In the genomic region with DNA sequence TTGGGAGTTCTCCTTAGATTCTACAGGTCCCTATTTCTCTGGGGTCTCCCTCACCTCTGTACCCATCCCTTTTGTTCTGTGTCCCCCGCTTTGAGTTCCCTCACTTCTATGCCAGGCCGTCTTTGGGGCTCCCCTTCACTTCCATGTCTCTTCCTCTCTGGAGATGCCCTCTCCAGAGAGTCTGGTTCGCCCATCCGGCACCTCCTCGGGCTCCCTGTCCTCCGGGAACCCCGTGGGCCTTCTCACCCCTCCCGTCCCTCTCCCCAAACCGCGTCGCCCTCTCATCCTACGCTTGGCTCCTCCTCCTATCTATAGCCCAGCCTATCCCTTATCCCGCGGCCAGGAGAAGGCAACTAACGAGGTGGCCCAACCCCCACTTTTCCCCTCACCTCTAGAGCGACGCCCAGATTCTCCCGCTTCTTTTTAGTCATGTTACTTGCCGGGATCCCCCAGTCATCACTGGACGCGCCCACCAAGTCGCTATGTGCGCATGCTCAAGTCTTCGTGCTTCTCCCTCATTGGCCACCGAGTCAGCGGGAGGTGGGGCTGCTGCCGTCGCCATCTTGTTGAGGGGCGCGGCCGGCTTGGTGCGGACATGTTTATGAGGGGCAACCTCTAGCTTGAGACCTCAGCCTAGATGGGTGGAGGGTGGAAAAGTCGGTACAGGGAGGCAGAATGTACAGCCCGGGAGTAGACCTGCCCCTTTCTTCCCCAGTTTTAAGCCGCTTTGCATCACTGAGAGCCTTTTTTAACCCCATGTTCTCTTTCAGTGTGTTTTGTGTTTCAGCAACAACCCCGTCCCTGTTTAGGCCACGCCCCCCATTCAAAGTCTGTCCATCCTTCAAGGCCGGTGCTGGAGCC, we compare ENCODE assay signal across 1 cellular context.
A peak's percentile ranks its signal among the peaks of the same experiment; 100 is the strongest.
TF ChIP-seq lines count a peak whose summit lies in the region.

A gene (minus strand): TSS at position 461 of the 861 bp plus-strand sequence. CDS start 30 bp downstream, at position 431.

TF ChIP-seq in K562, 482 proteins besides CTCF, POLR2A, EP300 and RAD21 (continued from another document):
- no peak for TF ChIP-seq HDAC8 (tag; IDR thresholded peaks at IDR 0.05)
- TF ChIP-seq HNRNPLL (IDR thresholded peaks at IDR 0.05; ENCODE audit: low read depth, low read length, poor library complexity, severe bottlenecking) = peak; percentile 34
- TF ChIP-seq, protein P1, sequence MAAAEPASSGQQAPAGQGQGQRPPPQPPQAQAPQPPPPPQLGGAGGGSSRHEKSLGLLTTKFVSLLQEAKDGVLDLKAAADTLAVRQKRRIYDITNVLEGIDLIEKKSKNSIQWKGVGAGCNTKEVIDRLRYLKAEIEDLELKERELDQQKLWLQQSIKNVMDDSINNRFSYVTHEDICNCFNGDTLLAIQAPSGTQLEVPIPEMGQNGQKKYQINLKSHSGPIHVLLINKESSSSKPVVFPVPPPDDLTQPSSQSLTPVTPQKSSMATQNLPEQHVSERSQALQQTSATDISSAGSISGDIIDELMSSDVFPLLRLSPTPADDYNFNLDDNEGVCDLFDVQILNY (CRISPR knock-in tag; IDR thresholded peaks at IDR 0.05) = no peak
- peak; percentile 62; the same call in 1 of the 2 replicates for TF ChIP-seq RB1 (IDR thresholded peaks at IDR 0.05; ENCODE audit: low read depth)
- TF ChIP-seq ARNT (IDR thresholded peaks at IDR 0.05) = peak in 1 of 2 experiments; percentile 40; a peak in 1 of 4 replicates
- no peak; the same call in 1 of the 2 replicates for TF ChIP-seq ATF1 (CRISPR knock-in tag; IDR thresholded peaks at IDR 0.05)
- peak; percentile 93 for TF ChIP-seq ATF1 (tag; IDR thresholded peaks at IDR 0.05)
- TF ChIP-seq TBP (optimal IDR thresholded peaks at IDR 0.05; ENCODE audit: low read depth, low read length) = peak; percentile 73
- TF ChIP-seq, protein P2, sequence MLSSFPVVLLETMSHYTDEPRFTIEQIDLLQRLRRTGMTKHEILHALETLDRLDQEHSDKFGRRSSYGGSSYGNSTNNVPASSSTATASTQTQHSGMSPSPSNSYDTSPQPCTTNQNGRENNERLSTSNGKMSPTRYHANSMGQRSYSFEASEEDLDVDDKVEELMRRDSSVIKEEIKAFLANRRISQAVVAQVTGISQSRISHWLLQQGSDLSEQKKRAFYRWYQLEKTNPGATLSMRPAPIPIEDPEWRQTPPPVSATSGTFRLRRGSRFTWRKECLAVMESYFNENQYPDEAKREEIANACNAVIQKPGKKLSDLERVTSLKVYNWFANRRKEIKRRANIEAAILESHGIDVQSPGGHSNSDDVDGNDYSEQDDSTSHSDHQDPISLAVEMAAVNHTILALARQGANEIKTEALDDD (IDR thresholded peaks at IDR 0.05) = peak; percentile 76; the same call in 1 of the 2 replicates
- TF ChIP-seq, protein P3, sequence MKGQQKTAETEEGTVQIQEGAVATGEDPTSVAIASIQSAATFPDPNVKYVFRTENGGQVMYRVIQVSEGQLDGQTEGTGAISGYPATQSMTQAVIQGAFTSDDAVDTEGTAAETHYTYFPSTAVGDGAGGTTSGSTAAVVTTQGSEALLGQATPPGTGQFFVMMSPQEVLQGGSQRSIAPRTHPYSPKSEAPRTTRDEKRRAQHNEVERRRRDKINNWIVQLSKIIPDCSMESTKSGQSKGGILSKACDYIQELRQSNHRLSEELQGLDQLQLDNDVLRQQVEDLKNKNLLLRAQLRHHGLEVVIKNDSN (CRISPR knock-in tag; IDR thresholded peaks at IDR 0.05) = peak; percentile 79
- TF ChIP-seq, protein P4, sequence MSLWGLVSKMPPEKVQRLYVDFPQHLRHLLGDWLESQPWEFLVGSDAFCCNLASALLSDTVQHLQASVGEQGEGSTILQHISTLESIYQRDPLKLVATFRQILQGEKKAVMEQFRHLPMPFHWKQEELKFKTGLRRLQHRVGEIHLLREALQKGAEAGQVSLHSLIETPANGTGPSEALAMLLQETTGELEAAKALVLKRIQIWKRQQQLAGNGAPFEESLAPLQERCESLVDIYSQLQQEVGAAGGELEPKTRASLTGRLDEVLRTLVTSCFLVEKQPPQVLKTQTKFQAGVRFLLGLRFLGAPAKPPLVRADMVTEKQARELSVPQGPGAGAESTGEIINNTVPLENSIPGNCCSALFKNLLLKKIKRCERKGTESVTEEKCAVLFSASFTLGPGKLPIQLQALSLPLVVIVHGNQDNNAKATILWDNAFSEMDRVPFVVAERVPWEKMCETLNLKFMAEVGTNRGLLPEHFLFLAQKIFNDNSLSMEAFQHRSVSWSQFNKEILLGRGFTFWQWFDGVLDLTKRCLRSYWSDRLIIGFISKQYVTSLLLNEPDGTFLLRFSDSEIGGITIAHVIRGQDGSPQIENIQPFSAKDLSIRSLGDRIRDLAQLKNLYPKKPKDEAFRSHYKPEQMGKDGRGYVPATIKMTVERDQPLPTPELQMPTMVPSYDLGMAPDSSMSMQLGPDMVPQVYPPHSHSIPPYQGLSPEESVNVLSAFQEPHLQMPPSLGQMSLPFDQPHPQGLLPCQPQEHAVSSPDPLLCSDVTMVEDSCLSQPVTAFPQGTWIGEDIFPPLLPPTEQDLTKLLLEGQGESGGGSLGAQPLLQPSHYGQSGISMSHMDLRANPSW (CRISPR knock-in tag; IDR thresholded peaks at IDR 0.05) = no peak
- 0 out of 2 replicates have a peak, but pooled peaks have one; percentile 61 for TF ChIP-seq TOE1 (IDR thresholded peaks at IDR 0.05; ENCODE audit: borderline replicate concordance)
- no peak for TF ChIP-seq TOE1 (CRISPR knock-in tag; IDR thresholded peaks at IDR 0.05; ENCODE audit: borderline replicate concordance, low read depth)
- peak; percentile 10; the same call in 1 of the 2 replicates for TF ChIP-seq MAFK (IDR thresholded peaks at IDR 0.05; ENCODE audit: low read length)
- TF ChIP-seq LEF1 (IDR thresholded peaks at IDR 0.05) = peak; percentile 13; the same call in 1 of the 2 replicates
- 0 out of 2 replicates have a peak, but pooled peaks have one; percentile 49 for TF ChIP-seq ZNF589 (CRISPR knock-in tag; IDR thresholded peaks at IDR 0.05; ENCODE audit: low read depth)
- peak; percentile 91 for TF ChIP-seq MTA1 (IDR thresholded peaks at IDR 0.05; ENCODE audit: borderline replicate concordance)
- peak in 1 of 2 experiments; percentile 33; a peak in 1 of 4 replicates for TF ChIP-seq SRF (CRISPR knock-in tag; IDR thresholded peaks at IDR 0.05)
- TF ChIP-seq, protein P5, sequence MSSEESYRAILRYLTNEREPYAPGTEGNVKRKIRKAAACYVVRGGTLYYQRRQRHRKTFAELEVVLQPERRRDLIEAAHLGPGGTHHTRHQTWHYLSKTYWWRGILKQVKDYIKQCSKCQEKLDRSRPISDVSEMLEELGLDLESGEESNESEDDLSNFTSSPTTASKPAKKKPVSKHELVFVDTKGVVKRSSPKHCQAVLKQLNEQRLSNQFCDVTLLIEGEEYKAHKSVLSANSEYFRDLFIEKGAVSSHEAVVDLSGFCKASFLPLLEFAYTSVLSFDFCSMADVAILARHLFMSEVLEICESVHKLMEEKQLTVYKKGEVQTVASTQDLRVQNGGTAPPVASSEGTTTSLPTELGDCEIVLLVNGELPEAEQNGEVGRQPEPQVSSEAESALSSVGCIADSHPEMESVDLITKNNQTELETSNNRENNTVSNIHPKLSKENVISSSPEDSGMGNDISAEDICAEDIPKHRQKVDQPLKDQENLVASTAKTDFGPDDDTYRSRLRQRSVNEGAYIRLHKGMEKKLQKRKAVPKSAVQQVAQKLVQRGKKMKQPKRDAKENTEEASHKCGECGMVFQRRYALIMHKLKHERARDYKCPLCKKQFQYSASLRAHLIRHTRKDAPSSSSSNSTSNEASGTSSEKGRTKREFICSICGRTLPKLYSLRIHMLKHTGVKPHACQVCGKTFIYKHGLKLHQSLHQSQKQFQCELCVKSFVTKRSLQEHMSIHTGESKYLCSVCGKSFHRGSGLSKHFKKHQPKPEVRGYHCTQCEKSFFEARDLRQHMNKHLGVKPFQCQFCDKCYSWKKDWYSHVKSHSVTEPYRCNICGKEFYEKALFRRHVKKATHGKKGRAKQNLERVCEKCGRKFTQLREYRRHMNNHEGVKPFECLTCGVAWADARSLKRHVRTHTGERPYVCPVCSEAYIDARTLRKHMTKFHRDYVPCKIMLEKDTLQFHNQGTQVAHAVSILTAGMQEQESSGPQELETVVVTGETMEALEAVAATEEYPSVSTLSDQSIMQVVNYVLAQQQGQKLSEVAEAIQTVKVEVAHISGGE (CRISPR knock-in tag; IDR thresholded peaks at IDR 0.05) = 0 out of 6 replicates have a peak, but pooled peaks of 1 of the 3 experiments have one; percentile 24
- TF ChIP-seq CXXC5 (CRISPR knock-in tag; IDR thresholded peaks at IDR 0.05) = peak; percentile 64
- TF ChIP-seq, protein P6, sequence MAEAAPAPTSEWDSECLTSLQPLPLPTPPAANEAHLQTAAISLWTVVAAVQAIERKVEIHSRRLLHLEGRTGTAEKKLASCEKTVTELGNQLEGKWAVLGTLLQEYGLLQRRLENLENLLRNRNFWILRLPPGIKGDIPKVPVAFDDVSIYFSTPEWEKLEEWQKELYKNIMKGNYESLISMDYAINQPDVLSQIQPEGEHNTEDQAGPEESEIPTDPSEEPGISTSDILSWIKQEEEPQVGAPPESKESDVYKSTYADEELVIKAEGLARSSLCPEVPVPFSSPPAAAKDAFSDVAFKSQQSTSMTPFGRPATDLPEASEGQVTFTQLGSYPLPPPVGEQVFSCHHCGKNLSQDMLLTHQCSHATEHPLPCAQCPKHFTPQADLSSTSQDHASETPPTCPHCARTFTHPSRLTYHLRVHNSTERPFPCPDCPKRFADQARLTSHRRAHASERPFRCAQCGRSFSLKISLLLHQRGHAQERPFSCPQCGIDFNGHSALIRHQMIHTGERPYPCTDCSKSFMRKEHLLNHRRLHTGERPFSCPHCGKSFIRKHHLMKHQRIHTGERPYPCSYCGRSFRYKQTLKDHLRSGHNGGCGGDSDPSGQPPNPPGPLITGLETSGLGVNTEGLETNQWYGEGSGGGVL (CRISPR knock-in tag; IDR thresholded peaks at IDR 0.05) = no peak
- peak; percentile 37; the same call in 1 of the 2 replicates for TF ChIP-seq MTA2 (IDR thresholded peaks at IDR 0.05; ENCODE audit: low read depth)
- no peak for TF ChIP-seq GTF2A2 (tag; IDR thresholded peaks at IDR 0.05)
- peak; percentile 70 for TF ChIP-seq LCOR (CRISPR knock-in tag; IDR thresholded peaks at IDR 0.05)
- TF ChIP-seq PHF8 (IDR thresholded peaks at IDR 0.05; ENCODE audit: borderline replicate concordance, low read length) = peak; percentile 84; the same call in 1 of the 2 replicates
- TF ChIP-seq MBD2 (IDR thresholded peaks at IDR 0.05; ENCODE audit: borderline replicate concordance, low read depth) = peak; percentile 96
- TF ChIP-seq, protein P7, sequence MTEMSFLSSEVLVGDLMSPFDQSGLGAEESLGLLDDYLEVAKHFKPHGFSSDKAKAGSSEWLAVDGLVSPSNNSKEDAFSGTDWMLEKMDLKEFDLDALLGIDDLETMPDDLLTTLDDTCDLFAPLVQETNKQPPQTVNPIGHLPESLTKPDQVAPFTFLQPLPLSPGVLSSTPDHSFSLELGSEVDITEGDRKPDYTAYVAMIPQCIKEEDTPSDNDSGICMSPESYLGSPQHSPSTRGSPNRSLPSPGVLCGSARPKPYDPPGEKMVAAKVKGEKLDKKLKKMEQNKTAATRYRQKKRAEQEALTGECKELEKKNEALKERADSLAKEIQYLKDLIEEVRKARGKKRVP (CRISPR knock-in tag; IDR thresholded peaks at IDR 0.05) = no peak
- TF ChIP-seq, protein P8, sequence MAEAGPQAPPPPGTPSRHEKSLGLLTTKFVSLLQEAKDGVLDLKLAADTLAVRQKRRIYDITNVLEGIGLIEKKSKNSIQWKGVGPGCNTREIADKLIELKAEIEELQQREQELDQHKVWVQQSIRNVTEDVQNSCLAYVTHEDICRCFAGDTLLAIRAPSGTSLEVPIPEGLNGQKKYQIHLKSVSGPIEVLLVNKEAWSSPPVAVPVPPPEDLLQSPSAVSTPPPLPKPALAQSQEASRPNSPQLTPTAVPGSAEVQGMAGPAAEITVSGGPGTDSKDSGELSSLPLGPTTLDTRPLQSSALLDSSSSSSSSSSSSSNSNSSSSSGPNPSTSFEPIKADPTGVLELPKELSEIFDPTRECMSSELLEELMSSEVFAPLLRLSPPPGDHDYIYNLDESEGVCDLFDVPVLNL (CRISPR knock-in tag; IDR thresholded peaks at IDR 0.05; ENCODE audit: low read depth) = no peak
- TF ChIP-seq RCOR1 (IDR thresholded peaks at IDR 0.05; ENCODE audit: borderline replicate concordance in 1 of 2, low read depth in 2 of 2, low read length in 2 of 2) = peak in 1 of 2 experiments; percentile 85; a peak in 2 of 4 replicates
- no peak for TF ChIP-seq HNRNPK (IDR thresholded peaks at IDR 0.05; ENCODE audit: low read depth, low read length, poor library complexity, severe bottlenecking)
- peak; percentile 62 for TF ChIP-seq PHF21A (IDR thresholded peaks at IDR 0.05; ENCODE audit: borderline replicate concordance, low read depth)
- TF ChIP-seq, protein P9, sequence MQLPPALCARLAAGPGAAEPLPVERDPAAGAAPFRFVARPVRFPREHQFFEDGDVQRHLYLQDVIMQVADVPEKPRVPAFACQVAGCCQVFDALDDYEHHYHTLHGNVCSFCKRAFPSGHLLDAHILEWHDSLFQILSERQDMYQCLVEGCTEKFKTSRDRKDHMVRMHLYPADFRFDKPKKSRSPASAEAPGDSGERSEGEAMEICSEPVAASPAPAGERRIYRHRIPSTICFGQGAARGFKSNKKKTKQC (CRISPR knock-in tag; IDR thresholded peaks at IDR 0.05) = peak; percentile 41; the same call in 1 of the 2 replicates
